Comparison of ENCODE assay signal across 11 cellular contexts in the genomic region with DNA sequence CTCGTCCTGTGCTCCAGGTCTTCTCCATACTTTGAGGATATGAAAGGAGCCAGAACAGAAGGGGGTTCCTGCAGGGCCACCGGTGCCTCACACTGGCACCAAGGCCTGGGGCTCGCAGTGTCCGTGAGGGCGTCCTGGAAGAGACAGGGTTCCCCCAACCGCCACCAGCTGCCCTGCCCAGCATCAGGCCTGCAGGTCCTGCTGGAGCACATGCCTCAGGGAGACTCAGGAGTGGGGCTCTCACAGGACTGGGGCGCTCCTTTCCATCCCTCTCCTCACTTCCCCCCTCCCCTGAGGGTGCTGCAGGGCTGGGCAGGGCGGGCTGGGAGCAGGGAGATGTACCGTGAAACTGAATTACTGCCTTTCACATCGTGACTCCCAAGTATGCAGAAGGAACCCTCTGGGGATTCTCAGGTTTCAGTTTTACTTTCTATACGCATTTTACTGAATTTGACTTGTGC. TPM values are rescaled to one million over a fixed set of nuclear protein-coding genes. Genes with fewer than 3 reads are reported as not detected.
DNase-seq lines count a peak whose midpoint lies in the region; ATAC-seq and TF ChIP-seq lines count a peak whose summit lies in the region.
"Had no signal": no experiment of that assay in that cellular context is flagged by ENCODE, and none has a peak within 500 bp of the region (broad histone marks: within the 10 kb centered on the region; RNA-seq: fewer than 3 reads in every experiment).

No MANE protein-coding gene starts in this region.

- POLR2A ChIA-PET in activated CD8-positive, alpha-beta T cell treated with anti-CD3 and anti-CD28 coated beads for 36 hours (lab: Charles Lee) = no interaction called here
- POLR2A ChIA-PET in CD4-positive, alpha-beta T cell (lab: Charles Lee) = no interaction called here

- H3K27ac ChIP-seq in substantia nigra (ENCODE audit: low read depth, low read length, poor library complexity, severe bottlenecking) = no peak overlapping the region
- no peak overlapping the region for H3K27ac ChIP-seq in CD4-positive, alpha-beta T cell (ENCODE audit: low read depth, low read length)

- in situ Hi-C loops in astrocyte of the spinal cord (cut with HindIII; ENCODE audit: low sequenced_read_pairs) = no loop called here

- no peak overlapping the region for H3K4me3 Mint-ChIP-seq in activated CD8-positive, alpha-beta T cell treated with anti-CD3 and anti-CD28 coated beads for 36 hours
- no peak overlapping the region for H3K4me3 Mint-ChIP-seq in CD4-positive, alpha-beta T cell

- H3K27ac Mint-ChIP-seq in activated CD8-positive, alpha-beta T cell treated with anti-CD3 and anti-CD28 coated beads for 36 hours = no peak overlapping the region
- H3K27ac Mint-ChIP-seq in CD4-positive, alpha-beta T cell = no peak overlapping the region

- intact Hi-C loops in activated CD8-positive, alpha-beta T cell treated with anti-CD3 and anti-CD28 coated beads for 36 hours (cut with micrococcal nuclease) = no loop called here
- intact Hi-C loops in CD4-positive, alpha-beta T cell (cut with DNase I, micrococcal nuclease) = no loop called here

- H3K9me3 ChIP-seq in CD4-positive, alpha-beta T cell (ENCODE audit: control insufficient read depth, low read length) = no peaks in the 10 kb centered on the region

- no peaks in the 10 kb centered on the region for H3K9me3 Mint-ChIP-seq in activated CD8-positive, alpha-beta T cell treated with anti-CD3 and anti-CD28 coated beads for 36 hours
- H3K9me3 Mint-ChIP-seq in CD4-positive, alpha-beta T cell = no peaks in the 10 kb centered on the region

- CTCF ChIA-PET in activated CD8-positive, alpha-beta T cell treated with anti-CD3 and anti-CD28 coated beads for 36 hours (lab: Charles Lee) = interaction anchor here (0.7 kb wide), 1 partner anchor 32 kb away, joined by 3 read pairs; no protein-coding TSS in a partner anchor
- CTCF ChIA-PET in CD4-positive, alpha-beta T cell (lab: Charles Lee) = no interaction called here

- no peaks in the 10 kb centered on the region for H3K27me3 ChIP-seq in CD4-positive, alpha-beta T cell (ENCODE audit: control insufficient read depth, insufficient read depth, low read length)

- no peaks in the 10 kb centered on the region for H3K27me3 Mint-ChIP-seq in activated CD8-positive, alpha-beta T cell treated with anti-CD3 and anti-CD28 coated beads for 36 hours
- no peaks in the 10 kb centered on the region for H3K27me3 Mint-ChIP-seq in CD4-positive, alpha-beta T cell

- ATAC-seq in GM19438 (IDR thresholded peaks at IDR 0.05; ENCODE audit: low read depth, unreplicated experiment) (peak; percentile 76), HG03159 (IDR thresholded peaks at IDR 0.05; ENCODE audit: unreplicated experiment) (peak; percentile 53)
- ATAC-seq in activated CD8-positive, alpha-beta T cell treated with anti-CD3 and anti-CD28 coated beads for 36 hours = no peak
- no peak for ATAC-seq in CD4-positive, alpha-beta T cell (ENCODE audit: poor library complexity)

- peaks cover 11% of the 10 kb centered on the region for H3K36me3 Mint-ChIP-seq in activated CD8-positive, alpha-beta T cell treated with anti-CD3 and anti-CD28 coated beads for 36 hours (ENCODE audit: low read depth)
- H3K36me3 Mint-ChIP-seq in CD4-positive, alpha-beta T cell (ENCODE audit: low read depth) = peaks cover 51% of the 10 kb centered on the region

- DNase-seq in DMS153 (lab: John Stamatoyannopoulos, UW) (peak; percentile 56), astrocyte of the spinal cord (ENCODE audit: low read depth, low spot score) (peak; percentile 5), NCI-H1105 treated with DMSO at 0.1 percent for 48 hours (lab: John Stamatoyannopoulos, UW) (no peak), substantia nigra (lab: John Stamatoyannopoulos, UW) (no peak)
- DNase-seq in activated CD8-positive, alpha-beta T cell treated with anti-CD3 and anti-CD28 coated beads for 36 hours = no peak
- DNase-seq in CD4-positive, alpha-beta T cell = no peak
- DNase-seq: NCI-H774, nucleus accumbens, T1000 had no signal

- no peak for TF ChIP-seq CTCF in astrocyte of the spinal cord (IDR thresholded peaks at IDR 0.05; ENCODE audit: low read depth, low read length)
- TF ChIP-seq CTCF in activated CD8-positive, alpha-beta T cell treated with anti-CD3 and anti-CD28 coated beads for 36 hours (IDR thresholded peaks at IDR 0.05) = no peak
- TF ChIP-seq CTCF in CD4-positive, alpha-beta T cell (IDR thresholded peaks at IDR 0.05) = no peak

- no peak overlapping the region for H3K4me3 ChIP-seq in astrocyte of the spinal cord (ENCODE audit: low read depth, low read length)

- H3K4me1 Mint-ChIP-seq in activated CD8-positive, alpha-beta T cell treated with anti-CD3 and anti-CD28 coated beads for 36 hours (ENCODE audit: low read depth) = no peaks in the 10 kb centered on the region
- no peaks in the 10 kb centered on the region for H3K4me1 Mint-ChIP-seq in CD4-positive, alpha-beta T cell (ENCODE audit: low read depth)

RNA-seq across cellular contexts. Expression of a gene that starts 31.7 kb away (rescaled TPM):
- 10 to 100 TPM; 27.0 to 28.9 TPM for total RNA-seq in activated CD8-positive, alpha-beta T cell treated with anti-CD3 and anti-CD28 coated beads for 36 hours
- 1 to 10 TPM; 7.6 to 8.0 TPM for total RNA-seq in CD4-positive, alpha-beta T cell

RNA-seq across cellular contexts. Expression of a gene that starts 49.3 kb away (rescaled TPM):
- under 1 TPM; 0.18 to 0.20 TPM for total RNA-seq in activated CD8-positive, alpha-beta T cell treated with anti-CD3 and anti-CD28 coated beads for 36 hours
- 1 to 10 TPM; 8.2 to 8.5 TPM for total RNA-seq in CD4-positive, alpha-beta T cell

Comparison
In these comparisons a context has a peak if more than half of its experiments do, and no peak if none do; other contexts are left out.
1. DNase-seq: peak in DMS153 (single experiment) and astrocyte of the spinal cord (single experiment); none in NCI-H1105 treated with DMSO at 0.1 percent for 48 hours (single experiment), substantia nigra (0 of 49), activated CD8-positive, alpha-beta T cell treated with anti-CD3 and anti-CD28 coated beads for 36 hours (single experiment) and CD4-positive, alpha-beta T cell (0 of 10).
2. ATAC-seq: peak in GM19438 (single experiment) and HG03159 (single experiment); none in activated CD8-positive, alpha-beta T cell treated with anti-CD3 and anti-CD28 coated beads for 36 hours (single experiment) and CD4-positive, alpha-beta T cell (single experiment).
3. RNA of a gene that starts 49.3 kb away (total RNA-seq): 8.2 to 8.5 TPM in CD4-positive, alpha-beta T cell; 0.18 to 0.20 TPM in activated CD8-positive, alpha-beta T cell treated with anti-CD3 and anti-CD28 coated beads for 36 hours; every median in the first group is over 4 times any median in the second.